21 cellular contexts compared by ENCODE assay signal in the genomic region with DNA sequence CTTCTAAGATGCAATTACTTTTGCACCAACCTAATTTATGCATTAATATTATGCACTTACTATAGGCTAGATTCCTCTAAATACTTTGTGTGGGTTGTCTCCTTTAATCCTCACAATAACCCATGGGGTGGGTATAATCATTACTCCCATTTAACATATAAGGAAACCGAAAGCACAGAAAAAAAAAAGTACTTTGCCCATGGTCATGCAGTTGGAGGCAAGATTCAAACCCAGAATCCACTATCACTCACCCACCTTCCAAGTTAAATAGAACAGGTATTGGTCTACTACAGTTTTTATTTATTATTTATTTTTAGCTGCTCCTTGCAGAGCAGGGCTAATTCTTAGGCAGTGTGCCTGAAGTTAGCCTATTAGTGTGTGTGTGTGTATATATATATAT.
"Had no signal": no experiment of that assay in that cellular context is flagged by ENCODE, and none has a peak within 500 bp of the region (broad histone marks: within the 10 kb centered on the region; RNA-seq: fewer than 3 reads in every experiment).

No MANE protein-coding gene starts in this region.

- ATAC-seq: effector memory CD8-positive, alpha-beta T cell; esophagus mucosa; foreskin keratinocyte; gastroesophageal sphincter; heart left ventricle; heart right ventricle had no signal

- H3K9me3 Mint-ChIP-seq: dendritic cell treated with granulocyte-macrophage colony-stimulating factor and Interleukin-4, amounts not matched to agents 40 ng/mL and 50 ng/mL, for 4 days; effector memory CD8-positive, alpha-beta T cell; endodermal cell had no signal

- H3K4me3 Mint-ChIP-seq: dendritic cell treated with granulocyte-macrophage colony-stimulating factor and Interleukin-4, amounts not matched to agents 40 ng/mL and 50 ng/mL, for 4 days; effector memory CD8-positive, alpha-beta T cell; endodermal cell had no signal

- DNase-seq: colonic mucosa; cortex of kidney; dermis blood vessel endothelial cell; dorsolateral prefrontal cortex; effector CD4-positive, alpha-beta T cell; effector CD8-positive, alpha-beta T cell; effector memory CD4-positive, alpha-beta T cell; effector memory CD8-positive, alpha-beta T cell; endodermal cell; erythroblast; esophagus squamous epithelium; foreskin fibroblast; foreskin keratinocyte; foreskin melanocyte; glutamatergic neuron; head of caudate nucleus; heart left ventricle; heart right ventricle had no signal

- H3K27ac Mint-ChIP-seq: dendritic cell treated with granulocyte-macrophage colony-stimulating factor and Interleukin-4, amounts not matched to agents 40 ng/mL and 50 ng/mL, for 4 days; effector memory CD8-positive, alpha-beta T cell; endodermal cell had no signal
